In the genomic region with DNA sequence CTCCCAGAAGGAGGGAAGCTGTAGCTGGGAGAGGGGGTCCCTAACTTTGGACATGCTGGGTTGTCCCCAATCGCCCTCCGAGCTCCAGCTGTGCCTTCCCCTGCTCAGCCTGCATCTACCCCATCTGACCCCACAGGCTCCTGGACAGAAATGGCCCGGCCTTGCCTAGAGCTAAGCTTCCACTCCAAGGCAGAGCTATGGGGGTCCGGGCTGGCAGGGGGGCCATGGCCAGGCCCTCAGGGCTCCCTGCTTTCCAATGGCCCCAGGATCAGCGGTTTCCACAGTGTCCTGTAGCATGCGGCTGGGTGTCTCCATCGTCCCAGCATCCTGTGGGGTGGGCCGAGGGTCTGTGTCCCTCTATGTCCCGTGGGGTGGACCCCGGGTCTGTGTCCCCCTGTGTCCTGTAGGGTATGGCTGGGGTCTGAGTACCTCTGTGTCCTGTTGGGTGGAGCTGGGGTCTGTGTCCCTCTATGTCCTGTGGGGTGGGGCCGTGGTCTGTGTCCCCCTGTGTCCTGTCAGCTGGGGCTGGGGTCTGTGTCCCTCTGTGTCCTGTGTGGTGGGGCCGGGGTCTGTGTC, we compare ENCODE assay signal across 10 cellular contexts.
A peak's percentile ranks its signal among the peaks of the same experiment; 100 is the strongest.
DNase-seq lines count a peak whose midpoint lies in the region; ATAC-seq and TF ChIP-seq lines count a peak whose summit lies in the region.
"Had no signal": no experiment of that assay in that cellular context is flagged by ENCODE, and none has a peak within 500 bp of the region (broad histone marks: within the 10 kb centered on the region; RNA-seq: fewer than 3 reads in every experiment).

No MANE protein-coding gene starts in this region.

- H3K36me3 ChIP-seq in right atrium auricular region (no peaks in the 10 kb centered on the region), skeletal muscle tissue (ENCODE audit: control insufficient read depth in 3 of 3, insufficient read depth in 3 of 3, low read length in 3 of 3) (no peaks in the 10 kb centered on the region), BE2C (no peaks in the 10 kb centered on the region)

- H3K23me2 ChIP-seq in H9 (ENCODE audit: insufficient read length, low read depth, low read length, poor library complexity, severe bottlenecking): no peaks in the 10 kb centered on the region

- no peak overlapping the region for H2BK5ac ChIP-seq in H9 (ENCODE audit: insufficient read length, low read length)

- H4K8ac ChIP-seq in H9 (replicated peaks; ENCODE audit: insufficient read length, low read depth, low read length): no peak overlapping the region

- no peak overlapping the region for H3K4me3 Mint-ChIP-seq in H9
- H3K4me3 Mint-ChIP-seq in activated T-cell treated with anti-CD3 and anti-CD28 coated beads, Interleukin-2, amount 50 U/mL, for 72 hours: peak overlapping the region; percentile 81 to 85

- peaks cover 0 to 4% of the 10 kb centered on the region in 2 experiments; a peak in 2 of 4 replicates for H3K4me1 Mint-ChIP-seq in H9
- peaks cover 8% of the 10 kb centered on the region for H3K4me1 Mint-ChIP-seq in activated T-cell treated with anti-CD3 and anti-CD28 coated beads, Interleukin-2, amount 50 U/mL, for 72 hours (ENCODE audit: low read depth)

- H2BK120ac ChIP-seq in H9 (ENCODE audit: low read depth, low read length, poor library complexity, severe bottlenecking): no peak overlapping the region

- H3K27ac Mint-ChIP-seq in H9: no peak overlapping the region
- peak overlapping the region; percentile 74 for H3K27ac Mint-ChIP-seq in activated T-cell treated with anti-CD3 and anti-CD28 coated beads, Interleukin-2, amount 50 U/mL, for 72 hours

- H3K4me1 ChIP-seq in H9 (ENCODE audit: insufficient read depth, low read length): no peaks in the 10 kb centered on the region
- peaks cover 0 to 41% of the 10 kb centered on the region in 2 donors for H3K4me1 ChIP-seq in right atrium auricular region
- H3K4me1 ChIP-seq in skeletal muscle tissue (ENCODE audit: control insufficient read depth in 3 of 3, insufficient read depth in 3 of 3, low read length in 3 of 3): peaks cover 30 to 32% (median 31%) of the 10 kb centered on the region in 3 donors
- H3K4me1 ChIP-seq in BE2C: peaks cover 9% of the 10 kb centered on the region

- DNase-seq in H9: no peak
- DNase-seq in activated T-cell treated with anti-CD3 and anti-CD28 coated beads, Interleukin-2, amount 50 U/mL, for 72 hours: no peak
- DNase-seq in right atrium auricular region (ENCODE audit: low spot score): no peak
- DNase-seq in superior temporal gyrus (ENCODE audit: extremely low spot score): no peak
- no peak for DNase-seq in activated CD4-positive, alpha-beta T cell treated with anti-CD3 and anti-CD28 coated beads for 4 hours
- DNase-seq in BE2C: no peak
- DNase-seq: SIG-M5 had no signal

- H3K4me2 ChIP-seq in H9 (ENCODE audit: insufficient read depth, insufficient read length, low read length): no peak overlapping the region
- H3K4me2 ChIP-seq: KMS-11 had no signal

- H3K4ac ChIP-seq in H9 (ENCODE audit: low read depth, low read length): no peak overlapping the region

- no peaks in the 10 kb centered on the region; the same call in none of the 2 replicates for H3K27me3 Mint-ChIP-seq in H9 (ENCODE audit: low read depth)
- H3K27me3 Mint-ChIP-seq in activated T-cell treated with anti-CD3 and anti-CD28 coated beads, Interleukin-2, amount 50 U/mL, for 72 hours (ENCODE audit: low read depth): no peaks in the 10 kb centered on the region

- no peaks in the 10 kb centered on the region for H3K9me3 ChIP-seq in H9 (ENCODE audit: control insufficient read depth, low read depth, low read length)
- no peaks in the 10 kb centered on the region for H3K9me3 ChIP-seq in right atrium auricular region
- H3K9me3 ChIP-seq in skeletal muscle tissue (ENCODE audit: control insufficient read depth in 3 of 3, low read length in 3 of 3): peaks cover 2 to 5% (median 4%) of the 10 kb centered on the region in 3 donors
- H3K9me3 ChIP-seq in BE2C: no peaks in the 10 kb centered on the region

- no peak overlapping the region for H2BK20ac ChIP-seq in H9 (ENCODE audit: low read depth, low read length, poor library complexity, severe bottlenecking)

- H2AK5ac ChIP-seq in H9 (ENCODE audit: insufficient read length, low read length): no peak overlapping the region

- no peak overlapping the region for H3K23ac ChIP-seq in H9 (ENCODE audit: insufficient read length, low read depth, low read length)

- H3K27me3 ChIP-seq in H9 (ENCODE audit: insufficient read depth, low read length) (no peaks in the 10 kb centered on the region), right atrium auricular region (no peaks in the 10 kb centered on the region), skeletal muscle tissue (ENCODE audit: control insufficient read depth in 3 of 3, insufficient read depth in 3 of 3, low read length in 3 of 3) (peaks cover 0 to 4% (median 0%) of the 10 kb centered on the region in 3 donors), BE2C (no peaks in the 10 kb centered on the region)

- TF ChIP-seq CTCF in H9 (conservative IDR thresholded peaks at IDR 0.05) (no peak), right atrium auricular region (IDR thresholded peaks at IDR 0.05) (no peak), BE2C (IDR thresholded peaks at IDR 0.05; ENCODE audit: low read depth, low read length) (no peak)

- ATAC-seq in activated T-cell treated with anti-CD3 and anti-CD28 coated beads, Interleukin-2, amount 50 U/mL, for 72 hours (replicated peaks in 1 of 2): no peak
- no peak for ATAC-seq in HG03469 (IDR thresholded peaks at IDR 0.05; ENCODE audit: unreplicated experiment)

- H3K14ac ChIP-seq in H9 (ENCODE audit: insufficient read depth, low read length): no peak overlapping the region

- no peak overlapping the region for H3K56ac ChIP-seq in H9 (ENCODE audit: insufficient read length, low read depth, low read length)

- H3K79me1 ChIP-seq in H9 (ENCODE audit: insufficient read depth, low read depth, low read length, poor library complexity, severe bottlenecking): no peaks in the 10 kb centered on the region

- H3K4me3 ChIP-seq in right atrium auricular region: peak overlapping the region in 1 of 2 donors; percentile 42
- peak overlapping the region; percentile 45 to 56 (median 46) for H3K4me3 ChIP-seq in skeletal muscle tissue (ENCODE audit: low read length in 3 of 3)
- no peak overlapping the region for H3K4me3 ChIP-seq in BE2C (ENCODE audit: low read depth, low read length)

- no peak overlapping the region for H2BK15ac ChIP-seq in H9 (ENCODE audit: low read depth, low read length)

- no peak overlapping the region for H4K91ac ChIP-seq in H9 (ENCODE audit: insufficient read length, low read depth, low read length)

- peaks cover 0 to 2% of the 10 kb centered on the region in 2 experiments; a peak in 1 of 5 replicates for H3K9me3 Mint-ChIP-seq in H9
- no peaks in the 10 kb centered on the region for H3K9me3 Mint-ChIP-seq in activated T-cell treated with anti-CD3 and anti-CD28 coated beads, Interleukin-2, amount 50 U/mL, for 72 hours

- H4K20me1 ChIP-seq in H9 (ENCODE audit: control insufficient read depth, insufficient read depth, insufficient read length): no peaks in the 10 kb centered on the region

- H3K36me3 Mint-ChIP-seq in H9 (ENCODE audit: insufficient read depth in 1 of 3, low read depth in 3 of 3): no peaks in the 10 kb centered on the region
- H3K36me3 Mint-ChIP-seq in activated T-cell treated with anti-CD3 and anti-CD28 coated beads, Interleukin-2, amount 50 U/mL, for 72 hours (ENCODE audit: insufficient read depth in 2 of 2): no peaks in the 10 kb centered on the region

- H2AFZ ChIP-seq in H9 (ENCODE audit: low read length): no peak overlapping the region

- H4K5ac ChIP-seq in H9 (ENCODE audit: insufficient read length, low read depth, low read length): no peak overlapping the region

- H2BK12ac ChIP-seq in H9 (ENCODE audit: insufficient read length, low read depth, low read length): no peak overlapping the region

- WGBS in H9 (ENCODE audit: extremely low coverage, insufficient read length, low lambda C conversion rate): no CpG with 5 or more reads among the region's 12 CpGs

- H3K9ac ChIP-seq in H9 (ENCODE audit: extremely low read depth, insufficient read length, low read length): no peak overlapping the region
- peak overlapping the region; percentile 34 to 72 (median 72) for H3K9ac ChIP-seq in skeletal muscle tissue (ENCODE audit: low read depth in 1 of 3, low read length in 3 of 3)
- H3K9ac ChIP-seq: KMS-11 had no signal

- H3T11ph ChIP-seq in H9 (ENCODE audit: low read length): no peak overlapping the region

- H3K18ac ChIP-seq in H9 (ENCODE audit: insufficient read length, low read depth, low read length): peak overlapping the region; percentile 8

- H3K79me2 ChIP-seq in H9 (ENCODE audit: insufficient read depth, low read length): no peaks in the 10 kb centered on the region

- H3K27ac ChIP-seq in H9 (ENCODE audit: insufficient read length, low read depth, low read length) (no peak overlapping the region), right atrium auricular region (peak overlapping the region; percentile 90 to 92), skeletal muscle tissue (ENCODE audit: low read depth, low read length) (peak overlapping the region; percentile 88)
- H3K27ac ChIP-seq: KMS-11 had no signal

Comparison
In these comparisons a context has a peak if more than half of its experiments do, and no peak if none do; other contexts are left out.
1. H3K4me3 Mint-ChIP-seq: peak in activated T-cell treated with anti-CD3 and anti-CD28 coated beads, Interleukin-2, amount 50 U/mL, for 72 hours (2 of 2); none in H9 (0 of 2).